In genomic region chr20:60680554-60680953, GRCh38 we compare ENCODE assay signal across 18 cellular contexts.
DNase-seq lines count a peak whose midpoint lies in the region; ATAC-seq lines count a peak whose summit lies in the region.
"Had no signal": no experiment of that assay in that cellular context is flagged by ENCODE, and none has a peak within 500 bp of the region (broad histone marks: within the 10 kb centered on the region; RNA-seq: fewer than 3 reads in every experiment).

No MANE protein-coding gene starts in this region.

- no peak for ATAC-seq in esophagus mucosa
- ATAC-seq: T-cell had no signal

- peak; percentile 32 for DNase-seq in NCI-H1436 (lab: John Stamatoyannopoulos, UW)
- DNase-seq in NCI-H1436 treated with DMSO at 0.1 percent for 48 hours (lab: John Stamatoyannopoulos, UW): no peak
- peak; percentile 9 for DNase-seq in NCI-H2029 (lab: John Stamatoyannopoulos, UW)
- DNase-seq in NCI-H524 (lab: John Stamatoyannopoulos, UW): peak; percentile 64 to 75
- no peak for DNase-seq in AG08395 (ENCODE audit: low spot score)
- no peak for DNase-seq in NCI-H1092 (lab: John Stamatoyannopoulos, UW)
- DNase-seq: CD4-positive, CD25-positive, alpha-beta regulatory T cell; GF-D8; GOT3; HCEC 1CT; KBM-7; MV-4-11; NCI-H2171; NCI-H69; Right ventricle myocardium superior; RPMI8226; T-cell had no signal

Comparison
In these comparisons a context has a peak if more than half of its experiments do, and no peak if none do; other contexts are left out.
1. DNase-seq: peak in NCI-H1436 (single experiment), NCI-H2029 (single experiment) and NCI-H524 (2 of 2); none in NCI-H1436 treated with DMSO at 0.1 percent for 48 hours (single experiment), AG08395 (single experiment) and NCI-H1092 (single experiment).